ENCODE assay signal across 38 cellular contexts in the genomic region with DNA sequence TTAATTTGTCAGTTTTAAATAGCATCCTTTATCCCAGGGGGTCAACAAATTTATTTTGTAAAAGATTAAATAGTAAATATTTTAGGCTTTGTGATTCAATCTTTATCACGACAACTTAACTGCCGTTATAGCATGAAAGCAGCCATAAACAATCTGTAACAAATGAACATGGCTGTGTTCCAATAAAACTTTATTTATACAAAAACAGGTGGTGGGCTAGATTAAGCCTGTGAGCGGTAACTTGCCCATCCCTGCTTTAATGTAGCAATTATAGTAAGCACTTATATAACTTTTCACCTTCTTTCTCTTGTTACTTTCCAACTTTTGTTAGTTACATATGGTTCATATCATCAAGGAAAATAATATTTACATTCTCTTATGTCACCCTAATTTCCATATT.
"Had no signal": no experiment of that assay in that cellular context is flagged by ENCODE, and none has a peak within 500 bp of the region (broad histone marks: within the 10 kb centered on the region; RNA-seq: fewer than 3 reads in every experiment).

No MANE protein-coding gene starts in this region.

- H3K9me3 Mint-ChIP-seq: activated B cell treated with CpG ODN at 0.5 μM for 24 hours; activated CD4-positive, alpha-beta memory T cell treated with anti-CD3 and anti-CD28 coated beads for 36 hours; activated CD4-positive, alpha-beta T cell treated with anti-CD3 and anti-CD28 coated beads, Interleukin-2, amount 10 ng/mL, durations not matched to agents 24 days and 14 days; activated CD8-positive, alpha-beta T cell treated with anti-CD3 and anti-CD28 coated beads for 36 hours; activated naive CD4-positive, alpha-beta T cell treated with anti-CD3 and anti-CD28 coated beads for 36 hours; activated naive CD4-positive, alpha-beta T cell treated with anti-CD3 and anti-CD28 coated beads, Interleukin-2, amount 50 U/mL, for 24 hours; activated naive CD8-positive, alpha-beta T cell treated with anti-CD3 and anti-CD28 coated beads, Interleukin-2, amount 10 ng/mL, durations not matched to agents 7 days and 5 days; activated naive CD8-positive, alpha-beta T cell treated with anti-CD3 and anti-CD28 coated beads, Interleukin-2, amount 50 U/mL, for 24 hours; activated T-helper 1 cell treated with anti-CD3 and anti-CD28 coated beads, Interleukin-12 subunit alpha, Interleukin-12 subunit beta, Interleukin-2, Interleukin-4 antibody, amounts not matched to agents 30 ng/mL and 10 ng/mL and 1 ng/mL, durations not matched to agents 14 hours and 24 hours and 36 hours; activated T-helper 17 cell treated with anti-CD3 and anti-CD28 coated beads, Interleukin-2, amount 50 U/mL, for 72 hours; brain; central memory CD8-positive, alpha-beta T cell; T-helper 1 cell treated with Interleukin-12 subunit alpha and Interleukin-12 subunit beta and Interleukin-4 antibody, amounts not matched to agents 30 μg/mL and 1 μg/mL, for 36 hours; T-helper 2 cell treated with Interferon-gamma antibody and Interleukin-4, amounts not matched to agents 5 μg/mL and 100 μg/mL, for 36 hours had no signal

- H3K27ac Mint-ChIP-seq: activated B cell treated with CpG ODN at 0.5 μM for 24 hours; activated CD4-positive, alpha-beta memory T cell treated with anti-CD3 and anti-CD28 coated beads for 36 hours; activated CD4-positive, alpha-beta T cell treated with anti-CD3 and anti-CD28 coated beads, Interleukin-2, amount 10 ng/mL, durations not matched to agents 24 days and 14 days; activated CD8-positive, alpha-beta T cell treated with anti-CD3 and anti-CD28 coated beads for 36 hours; activated naive CD4-positive, alpha-beta T cell treated with anti-CD3 and anti-CD28 coated beads for 36 hours; activated naive CD4-positive, alpha-beta T cell treated with anti-CD3 and anti-CD28 coated beads, Interleukin-2, amount 50 U/mL, for 24 hours; activated naive CD8-positive, alpha-beta T cell; activated naive CD8-positive, alpha-beta T cell treated with anti-CD3 and anti-CD28 coated beads, Interleukin-2, amount 10 ng/mL, durations not matched to agents 7 days and 5 days; activated naive CD8-positive, alpha-beta T cell treated with anti-CD3 and anti-CD28 coated beads, Interleukin-2, amount 50 U/mL, for 24 hours; activated T-helper 1 cell treated with anti-CD3 and anti-CD28 coated beads, Interleukin-12 subunit alpha, Interleukin-12 subunit beta, Interleukin-2, Interleukin-4 antibody, amounts not matched to agents 30 ng/mL and 10 ng/mL and 1 ng/mL, durations not matched to agents 14 hours and 24 hours and 36 hours; activated T-helper 17 cell treated with anti-CD3 and anti-CD28 coated beads, Interleukin-2, amount 50 U/mL, for 72 hours; T-helper 1 cell treated with Interleukin-12 subunit alpha and Interleukin-12 subunit beta and Interleukin-4 antibody, amounts not matched to agents 30 μg/mL and 1 μg/mL, for 36 hours; T-helper 2 cell treated with Interferon-gamma antibody and Interleukin-4, amounts not matched to agents 5 μg/mL and 100 μg/mL, for 36 hours had no signal

- H3K27me3 ChIP-seq: ascending aorta, cardiac muscle cell had no signal

- H3K36me3 Mint-ChIP-seq: activated CD4-positive, alpha-beta memory T cell treated with anti-CD3 and anti-CD28 coated beads for 36 hours; activated naive CD4-positive, alpha-beta T cell treated with anti-CD3 and anti-CD28 coated beads, Interleukin-2, amount 50 U/mL, for 24 hours; activated naive CD8-positive, alpha-beta T cell; activated naive CD8-positive, alpha-beta T cell treated with anti-CD3 and anti-CD28 coated beads, Interleukin-2, amount 10 ng/mL, durations not matched to agents 7 days and 5 days; brain had no signal

- ATAC-seq: activated CD8-positive, alpha-beta T cell treated with anti-CD3 and anti-CD28 coated beads for 36 hours; activated naive CD8-positive, alpha-beta T cell treated with anti-CD3 and anti-CD28 coated beads, Interleukin-2, amount 50 U/mL, for 24 hours; activated T-helper 17 cell treated with anti-CD3 and anti-CD28 coated beads, Interleukin-2, amount 50 U/mL, for 72 hours had no signal

- H3K4me1 Mint-ChIP-seq: activated B cell treated with CpG ODN at 0.5 μM for 24 hours; activated naive CD4-positive, alpha-beta T cell treated with anti-CD3 and anti-CD28 coated beads, Interleukin-2, amount 50 U/mL, for 24 hours; activated naive CD8-positive, alpha-beta T cell treated with anti-CD3 and anti-CD28 coated beads, Interleukin-2, amount 10 ng/mL, durations not matched to agents 7 days and 5 days; brain; central memory CD8-positive, alpha-beta T cell had no signal

- H3K27ac ChIP-seq: ascending aorta, cardiac muscle cell, VCaP had no signal

- H3K9me3 ChIP-seq: ascending aorta had no signal

- H3K4me3 ChIP-seq: ascending aorta, cardiac muscle cell had no signal

- H3K36me3 ChIP-seq: ascending aorta, cardiac muscle cell had no signal

- DNase-seq: activated B cell treated with CpG ODN at 0.5 μM for 24 hours; activated CD4-positive, alpha-beta memory T cell treated with anti-CD3 and anti-CD28 coated beads for 36 hours; activated CD4-positive, alpha-beta T cell treated with anti-CD3 and anti-CD28 coated beads for 4 hours; activated CD4-positive, alpha-beta T cell treated with anti-CD3 and anti-CD28 coated beads, Interleukin-2, amount 10 ng/mL, durations not matched to agents 24 days and 14 days; activated CD4-positive, alpha-beta T cell treated with anti-CD3 and anti-CD28 coated beads, Interleukin-2, amount 50 U/mL, for 1 hour; activated CD4-positive, alpha-beta T cell treated with anti-CD3 and anti-CD28 coated beads, Interleukin-2, amount 50 U/mL, for 4 hours; activated CD4-positive, CD25-positive, alpha-beta regulatory T cell treated with anti-CD3 and anti-CD28 coated beads, Interleukin-2, amount 50 U/mL, for 72 hours; activated CD8-positive, alpha-beta memory T cell treated with anti-CD3 and anti-CD28 coated beads, Interleukin-2, amount 50 U/mL, for 4 hours; activated CD8-positive, alpha-beta T cell treated with anti-CD3 and anti-CD28 coated beads for 36 hours; activated effector memory CD4-positive, alpha-beta T cell treated with anti-CD3 and anti-CD28 coated beads, Interleukin-2, amount 50 U/mL, for 16 hours; activated gamma-delta T cell treated with Interleukin-2 at 50 U/mL for 16 hours; activated naive CD4-positive, alpha-beta T cell; activated naive CD4-positive, alpha-beta T cell treated with anti-CD3 and anti-CD28 coated beads for 36 hours; activated naive CD8-positive, alpha-beta T cell treated with anti-CD3 and anti-CD28 coated beads, Interleukin-2, amount 10 ng/mL, durations not matched to agents 7 days and 5 days; activated naive CD8-positive, alpha-beta T cell treated with anti-CD3 and anti-CD28 coated beads, Interleukin-2, amount 50 U/mL, for 24 hours; activated T-cell treated with anti-CD3 and anti-CD28 coated beads for 4 hours; activated T-cell treated with anti-CD3 and anti-CD28 coated beads, Interleukin-2, amount 50 U/mL, for 1 hour; activated T-cell treated with anti-CD3 and anti-CD28 coated beads, Interleukin-2, amount 50 U/mL, for 48 hours; amygdala; anterior cingulate cortex; caudate nucleus; cerebellar nuclear complex; T-helper 1 cell; T-helper 2 cell; T-helper 9 cell had no signal

- H3K4me1 ChIP-seq: ascending aorta had no signal

- H3K27me3 Mint-ChIP-seq: activated naive CD8-positive, alpha-beta T cell; brain had no signal

- H3K4me3 Mint-ChIP-seq: activated B cell treated with CpG ODN at 0.5 μM for 24 hours; activated CD4-positive, alpha-beta memory T cell treated with anti-CD3 and anti-CD28 coated beads for 36 hours; activated CD4-positive, alpha-beta T cell treated with anti-CD3 and anti-CD28 coated beads, Interleukin-2, amount 10 ng/mL, durations not matched to agents 24 days and 14 days; activated CD8-positive, alpha-beta T cell treated with anti-CD3 and anti-CD28 coated beads for 36 hours; activated naive CD4-positive, alpha-beta T cell treated with anti-CD3 and anti-CD28 coated beads for 36 hours; activated naive CD4-positive, alpha-beta T cell treated with anti-CD3 and anti-CD28 coated beads, Interleukin-2, amount 50 U/mL, for 24 hours; activated naive CD8-positive, alpha-beta T cell; activated naive CD8-positive, alpha-beta T cell treated with anti-CD3 and anti-CD28 coated beads, Interleukin-2, amount 10 ng/mL, durations not matched to agents 7 days and 5 days; activated naive CD8-positive, alpha-beta T cell treated with anti-CD3 and anti-CD28 coated beads, Interleukin-2, amount 50 U/mL, for 24 hours; activated T-helper 1 cell treated with anti-CD3 and anti-CD28 coated beads, Interleukin-12 subunit alpha, Interleukin-12 subunit beta, Interleukin-2, Interleukin-4 antibody, amounts not matched to agents 30 ng/mL and 10 ng/mL and 1 ng/mL, durations not matched to agents 14 hours and 24 hours and 36 hours; activated T-helper 17 cell treated with anti-CD3 and anti-CD28 coated beads, Interleukin-2, amount 50 U/mL, for 72 hours; brain; central memory CD8-positive, alpha-beta T cell; T-helper 1 cell treated with Interleukin-12 subunit alpha and Interleukin-12 subunit beta and Interleukin-4 antibody, amounts not matched to agents 30 μg/mL and 1 μg/mL, for 36 hours; T-helper 2 cell treated with Interferon-gamma antibody and Interleukin-4, amounts not matched to agents 5 μg/mL and 100 μg/mL, for 36 hours had no signal

- FAIRE-seq: bronchial epithelial cell, TTC549 had no signal
